In the genomic region with DNA sequence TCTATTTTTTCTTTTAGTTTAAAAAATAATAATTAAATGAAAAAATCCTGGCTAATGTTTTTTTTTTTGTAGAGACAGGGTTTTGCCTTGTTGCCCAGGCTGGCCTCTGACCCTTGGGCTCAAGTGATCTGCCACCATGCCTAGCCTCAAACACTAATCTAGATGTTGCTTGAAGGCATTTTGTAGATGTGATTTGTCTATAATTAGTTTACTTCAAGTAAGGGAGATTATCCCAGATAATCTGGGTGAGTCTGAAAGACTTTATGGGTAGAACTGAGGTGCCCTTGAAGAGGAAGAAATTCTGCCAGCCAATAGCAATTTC, we compare ENCODE assay signal across 22 cellular contexts.
"Had no signal": no experiment of that assay in that cellular context is flagged by ENCODE, and none has a peak within 500 bp of the region (broad histone marks: within the 10 kb centered on the region; RNA-seq: fewer than 3 reads in every experiment).

No MANE protein-coding gene starts in this region.

- H3K4me1 ChIP-seq: colonic mucosa had no signal

- H3K27me3 ChIP-seq: colonic mucosa, heart left ventricle, right atrium auricular region, sigmoid colon, stomach, transverse colon had no signal

- DNase-seq: colonic mucosa; dermis blood vessel endothelial cell; effector CD4-positive, alpha-beta T cell; endodermal cell; erythroblast; heart left ventricle; hippocampal formation; left colon; left ventricle myocardium superior; mesenchymal stem cell; naive B cell; posterior cingulate gyrus; sigmoid colon; stimulated activated CD4-positive, alpha-beta T cell treated with anti-CD3 and anti-CD28 coated beads, Interleukin-2, amount 100 ng/mL, for 24 hours; stimulated activated naive CD4-positive, alpha-beta T cell; stomach; substantia nigra; transverse colon had no signal

- H3K9me3 ChIP-seq: colonic mucosa, heart left ventricle, neutrophil, right atrium auricular region, sigmoid colon, stomach, thoracic aorta, transverse colon had no signal

- ATAC-seq: heart left ventricle, left colon, left ventricle myocardium superior had no signal

- H3K27ac ChIP-seq: colonic mucosa, neutrophil, right atrium auricular region had no signal

- H3K36me3 ChIP-seq: colonic mucosa, heart left ventricle, neutrophil, right atrium auricular region, sigmoid colon, stomach, thoracic aorta, transverse colon had no signal

- H3K4me3 ChIP-seq: colonic mucosa, lung, right atrium auricular region had no signal
